ENCODE assay signal across 7 cellular contexts in genomic region chr12:24997970-24998582, GRCh38. TPM values are rescaled to one million over a fixed set of nuclear protein-coding genes. Genes with fewer than 3 reads are reported as not detected.
A peak's percentile ranks its signal among the peaks of the same experiment; 100 is the strongest.
DNase-seq lines count a peak whose midpoint lies in the region; ATAC-seq and TF ChIP-seq lines count a peak whose summit lies in the region.

No MANE protein-coding gene starts in this region.

- DNase-seq in NCI-H446 treated with DMSO at 0.1 percent for 48 hours (lab: John Stamatoyannopoulos, UW) (peak; percentile 46), germinal center (ENCODE audit: low spot score) (peak; percentile 46), SHP77 (lab: John Stamatoyannopoulos, UW) (no peak), ureter (ENCODE audit: low spot score) (no peak), sigmoid colon (no peak)

- no peak for TF ChIP-seq CTCF in sigmoid colon (IDR thresholded peaks at IDR 0.05)

- H3K4me1 ChIP-seq in sigmoid colon: peaks cover 0 to 18% (median 11%) of the 10 kb centered on the region in 4 donors

- intact Hi-C loops in sigmoid colon (cut with DNase I): no loop called here

- WGBS in sigmoid colon, 2 donors: 24 to 28% methylated on average over 4 of the region's 4 CpGs

- no peak for TF ChIP-seq EP300 in sigmoid colon (IDR thresholded peaks at IDR 0.05)

- no peaks in the 10 kb centered on the region for H3K9me3 ChIP-seq in sigmoid colon

- peak overlapping the region in 2 of 4 donors; percentile 9 to 45 for H3K27ac ChIP-seq in sigmoid colon

- ATAC-seq in GM18867 (IDR thresholded peaks at IDR 0.05; ENCODE audit: unreplicated experiment) (peak; percentile 86), HG02588 (IDR thresholded peaks at IDR 0.05; ENCODE audit: unreplicated experiment) (peak; percentile 78)

- no peak overlapping the region for H3K4me3 ChIP-seq in sigmoid colon

- H3K27me3 ChIP-seq in sigmoid colon: no peaks in the 10 kb centered on the region

- no peaks in the 10 kb centered on the region for H3K36me3 ChIP-seq in sigmoid colon

- no peak for TF ChIP-seq POLR2A in sigmoid colon (IDR thresholded peaks at IDR 0.05)

RNA-seq across cellular contexts. Expression of gene BCAT1, which starts 49.2 kb away (rescaled TPM):
- 19.3 TPM for total RNA-seq in ureter
- total RNA-seq in sigmoid colon: 10 to 100 TPM in 3 of 4 donors, 1 to 10 TPM in 1; 7.9 to 20.3 (median 20.2) TPM
- 10 to 100 TPM in 1 of 3 donors, 1 to 10 TPM in 2; 2.1 to 12.0 (median 3.1) TPM for polyA plus RNA-seq in sigmoid colon

Comparison
In these comparisons a context has a peak if more than half of its experiments do, and no peak if none do; other contexts are left out.
1. DNase-seq: peak in NCI-H446 treated with DMSO at 0.1 percent for 48 hours (single experiment) and germinal center (single experiment); none in SHP77 (0 of 2), ureter (single experiment) and sigmoid colon (single experiment).